Comparison of ENCODE assay signal across 8 cellular contexts in genomic region chr2:172000696-172001361, GRCh38. TPM values are rescaled to one million over a fixed set of nuclear protein-coding genes. Genes with fewer than 3 reads are reported as not detected.
A peak's percentile ranks its signal among the peaks of the same experiment; 100 is the strongest.
DNase-seq lines count a peak whose midpoint lies in the region; ATAC-seq and TF ChIP-seq lines count a peak whose summit lies in the region.

No MANE protein-coding gene starts in this region.

- no peaks in the 10 kb centered on the region for H3K36me3 ChIP-seq in liver (ENCODE audit: control insufficient read depth in 4 of 4, insufficient read depth in 3 of 4, low read depth in 1 of 4, low read length in 3 of 4)

- H3K27ac Mint-ChIP-seq in stimulated activated naive CD8-positive, alpha-beta T cell treated with anti-CD3 and anti-CD28 coated beads, Interleukin-15, Interleukin-2, amounts not matched to agents 100 ng/mL and 50 ng/mL, for 24 hours, result peak overlapping the region; percentile 98
- peak overlapping the region; percentile 96 for H3K27ac Mint-ChIP-seq in activated T-helper 1 cell treated with anti-CD3 and anti-CD28 coated beads, Interleukin-12 subunit alpha, Interleukin-12 subunit beta, Interleukin-2, Interleukin-4 antibody, amounts not matched to agents 30 ng/mL and 10 ng/mL and 1 ng/mL, durations not matched to agents 14 hours and 24 hours and 36 hours

- H3K4me1 Mint-ChIP-seq in stimulated activated naive CD8-positive, alpha-beta T cell treated with anti-CD3 and anti-CD28 coated beads, Interleukin-15, Interleukin-2, amounts not matched to agents 100 ng/mL and 50 ng/mL, for 24 hours (ENCODE audit: low read depth), result peaks cover 35% of the 10 kb centered on the region
- peaks cover 19% of the 10 kb centered on the region for H3K4me1 Mint-ChIP-seq in activated T-helper 1 cell treated with anti-CD3 and anti-CD28 coated beads, Interleukin-12 subunit alpha, Interleukin-12 subunit beta, Interleukin-2, Interleukin-4 antibody, amounts not matched to agents 30 ng/mL and 10 ng/mL and 1 ng/mL, durations not matched to agents 14 hours and 24 hours and 36 hours (ENCODE audit: low read depth)

- no peak overlapping the region for H3K9ac ChIP-seq in liver (ENCODE audit: low read depth in 1 of 2, low read length in 2 of 2)

- ATAC-seq in stimulated activated naive CD8-positive, alpha-beta T cell treated with anti-CD3 and anti-CD28 coated beads, Interleukin-15, Interleukin-2, amounts not matched to agents 100 U/mL and 50 U/mL, for 24 hours, result no peak

- DNase-seq in stimulated activated naive CD8-positive, alpha-beta T cell treated with anti-CD3 and anti-CD28 coated beads, Interleukin-15, Interleukin-2, amounts not matched to agents 100 U/mL and 50 U/mL, for 24 hours, result no peak
- DNase-seq in activated T-helper 1 cell treated with anti-CD3 and anti-CD28 coated beads, Interleukin-12 subunit alpha, Interleukin-12 subunit beta, Interleukin-2, Interleukin-4 antibody, amounts not matched to agents 30 ng/mL and 10 ng/mL and 1 ng/mL, durations not matched to agents 14 hours and 24 hours and 36 hours (ENCODE audit: low spot score), result no peak
- DNase-seq in pons (ENCODE audit: low spot score), result no peak
- DNase-seq in cortex of kidney (lab: John Stamatoyannopoulos, UW), result no peak
- no peak for DNase-seq in RPMI8226
- no peak for DNase-seq in NCI-H446 (lab: John Stamatoyannopoulos, UW)

- H3K9me3 Mint-ChIP-seq in stimulated activated naive CD8-positive, alpha-beta T cell treated with anti-CD3 and anti-CD28 coated beads, Interleukin-15, Interleukin-2, amounts not matched to agents 100 ng/mL and 50 ng/mL, for 24 hours, result no peaks in the 10 kb centered on the region
- no peaks in the 10 kb centered on the region for H3K9me3 Mint-ChIP-seq in activated T-helper 1 cell treated with anti-CD3 and anti-CD28 coated beads, Interleukin-12 subunit alpha, Interleukin-12 subunit beta, Interleukin-2, Interleukin-4 antibody, amounts not matched to agents 30 ng/mL and 10 ng/mL and 1 ng/mL, durations not matched to agents 14 hours and 24 hours and 36 hours

- H3K27ac ChIP-seq in liver (ENCODE audit: low read depth in 1 of 2, low read length in 2 of 2), result no peak overlapping the region

- intact Hi-C loops in activated T-helper 1 cell treated with anti-CD3 and anti-CD28 coated beads, Interleukin-12 subunit alpha, Interleukin-12 subunit beta, Interleukin-2, Interleukin-4 antibody, amounts not matched to agents 30 ng/mL and 10 ng/mL and 1 ng/mL, durations not matched to agents 14 hours and 24 hours and 36 hours (cut with micrococcal nuclease), result loop anchor here (1.0 kb wide), 2 partner anchors 79 to 314 kb away; partner anchors contain the start of genes DYNC1I2 and HAT1

- peaks cover 6% of the 10 kb centered on the region for H3K27me3 Mint-ChIP-seq in stimulated activated naive CD8-positive, alpha-beta T cell treated with anti-CD3 and anti-CD28 coated beads, Interleukin-15, Interleukin-2, amounts not matched to agents 100 ng/mL and 50 ng/mL, for 24 hours
- peaks cover 5% of the 10 kb centered on the region for H3K27me3 Mint-ChIP-seq in activated T-helper 1 cell treated with anti-CD3 and anti-CD28 coated beads, Interleukin-12 subunit alpha, Interleukin-12 subunit beta, Interleukin-2, Interleukin-4 antibody, amounts not matched to agents 30 ng/mL and 10 ng/mL and 1 ng/mL, durations not matched to agents 14 hours and 24 hours and 36 hours (ENCODE audit: insufficient read depth)

- no peak for TF ChIP-seq RAD21 in liver (IDR thresholded peaks at IDR 0.05)

- no peaks in the 10 kb centered on the region for H3K27me3 ChIP-seq in liver (ENCODE audit: control insufficient read depth in 4 of 4, insufficient read depth in 4 of 4, low read length in 3 of 4)

- peaks cover 2 to 12% (median 6%) of the 10 kb centered on the region in 4 donors for H3K4me1 ChIP-seq in liver (ENCODE audit: control insufficient read depth in 4 of 4, insufficient read depth in 4 of 4, low read length in 3 of 4)

- peaks cover 4% of the 10 kb centered on the region for H3K36me3 Mint-ChIP-seq in stimulated activated naive CD8-positive, alpha-beta T cell treated with anti-CD3 and anti-CD28 coated beads, Interleukin-15, Interleukin-2, amounts not matched to agents 100 ng/mL and 50 ng/mL, for 24 hours (ENCODE audit: low read depth)
- peaks cover 2% of the 10 kb centered on the region for H3K36me3 Mint-ChIP-seq in activated T-helper 1 cell treated with anti-CD3 and anti-CD28 coated beads, Interleukin-12 subunit alpha, Interleukin-12 subunit beta, Interleukin-2, Interleukin-4 antibody, amounts not matched to agents 30 ng/mL and 10 ng/mL and 1 ng/mL, durations not matched to agents 14 hours and 24 hours and 36 hours (ENCODE audit: low read depth)

- no peaks in the 10 kb centered on the region for H3K9me3 ChIP-seq in liver (ENCODE audit: control insufficient read depth in 4 of 4, low read length in 3 of 4)

- H3K4me3 Mint-ChIP-seq in stimulated activated naive CD8-positive, alpha-beta T cell treated with anti-CD3 and anti-CD28 coated beads, Interleukin-15, Interleukin-2, amounts not matched to agents 100 ng/mL and 50 ng/mL, for 24 hours, result peak overlapping the region; percentile 92
- peak overlapping the region; percentile 98 for H3K4me3 Mint-ChIP-seq in activated T-helper 1 cell treated with anti-CD3 and anti-CD28 coated beads, Interleukin-12 subunit alpha, Interleukin-12 subunit beta, Interleukin-2, Interleukin-4 antibody, amounts not matched to agents 30 ng/mL and 10 ng/mL and 1 ng/mL, durations not matched to agents 14 hours and 24 hours and 36 hours

- WGBS in liver, result 89% methylated on average over 13 of the region's 13 CpGs

- TF ChIP-seq CTCF in liver (IDR thresholded peaks at IDR 0.05; ENCODE audit: low read depth, low read length, missing input control), result no peak

- H3K4me3 ChIP-seq in liver (ENCODE audit: low read depth in 1 of 3, low read length in 3 of 3), result peak overlapping the region in 2 of 3 donors; percentile 94 to 97

TF ChIP-seq in liver, 16 proteins besides CTCF, POLR2A, EP300 and RAD21:
- no peak for TF ChIP-seq SP1 (IDR thresholded peaks at IDR 0.05)
- TF ChIP-seq TAF1 (conservative IDR thresholded peaks at IDR 0.05), result no peak
- TF ChIP-seq NR2F2 (IDR thresholded peaks at IDR 0.05), result no peak
- no peak for TF ChIP-seq MAX (IDR thresholded peaks at IDR 0.05)
- TF ChIP-seq GABPA (IDR thresholded peaks at IDR 0.05 in 1 of 2, conservative IDR thresholded peaks at IDR 0.05 in 1 of 2), result no peak
- TF ChIP-seq ZBTB33 (IDR thresholded peaks at IDR 0.05), result no peak
- no peak for TF ChIP-seq JUND (IDR thresholded peaks at IDR 0.05)
- TF ChIP-seq EGR1 (IDR thresholded peaks at IDR 0.05; ENCODE audit: low read depth in 2 of 2), result no peak
- no peak for TF ChIP-seq FOXA2 (IDR thresholded peaks at IDR 0.05)
- TF ChIP-seq RXRA (IDR thresholded peaks at IDR 0.05), result no peak
- TF ChIP-seq FOXA1 (IDR thresholded peaks at IDR 0.05), result no peak
- no peak for TF ChIP-seq REST (IDR thresholded peaks at IDR 0.05)
- TF ChIP-seq HNF4G (IDR thresholded peaks at IDR 0.05), result no peak
- no peak for TF ChIP-seq ATF3 (IDR thresholded peaks at IDR 0.05)

RNA-seq across cellular contexts. Expression of gene METAP1D, which starts 1.1 kb away (rescaled TPM):
- 5.4 and 6.4 TPM in 2 replicates for total RNA-seq in activated T-helper 1 cell treated with anti-CD3 and anti-CD28 coated beads, Interleukin-12 subunit alpha, Interleukin-12 subunit beta, Interleukin-2, Interleukin-4 antibody, amounts not matched to agents 30 ng/mL and 10 ng/mL and 1 ng/mL, durations not matched to agents 14 hours and 24 hours and 36 hours
- 1 to 10 TPM; 3.9 to 7.1 TPM for total RNA-seq in liver
- 1 to 10 TPM; 3.3 to 5.0 TPM for polyA plus RNA-seq in liver
